8 cellular contexts compared by ENCODE assay signal in genomic region chr2:16665746-16666452, GRCh38. TPM values are rescaled to one million over a fixed set of nuclear protein-coding genes. Genes with fewer than 3 reads are reported as not detected.
A peak's percentile ranks its signal among the peaks of the same experiment; 100 is the strongest.
DNase-seq lines count a peak whose midpoint lies in the region; ATAC-seq, FAIRE-seq and TF ChIP-seq lines count a peak whose summit lies in the region.

CYRIA (minus strand) TSS chr2:16665834; CDS start chr2:16588119, 77,715 bp downstream.

- H3K36me3 ChIP-seq in BJ (ENCODE audit: control insufficient read depth, insufficient read depth, low read length) (no peaks in the 10 kb centered on the region), HepG2 (replicated peaks in 1 of 2; ENCODE audit: control insufficient read depth in 1 of 2, insufficient read depth in 2 of 2, low read length in 2 of 2) (no peaks in the 10 kb centered on the region)

- peak within 1 kb of the TSS; percentile 40 for H3K4me3 ChIP-seq in BJ (ENCODE audit: low read depth, low read length)
- H3K4me3 ChIP-seq in HepG2 (replicated peaks in 1 of 3; ENCODE audit: insufficient read depth in 1 of 3, low read depth in 2 of 3, low read length in 3 of 3): peak within 1 kb of the TSS in 2 of 3 experiments; percentile 13 to 58; a peak in 1 of 6 replicates

- TF ChIP-seq RAD21 in HepG2 (CRISPR knock-in tag; IDR thresholded peaks at IDR 0.05): no peak

- H3K27me3 ChIP-seq in BJ (ENCODE audit: control insufficient read depth, insufficient read depth, low read length) (peaks cover 3% of the 10 kb centered on the region), HepG2 (ENCODE audit: control insufficient read depth in 1 of 2, insufficient read depth in 2 of 2, low read length in 2 of 2) (peaks cover 6 to 42% of the 10 kb centered on the region in 2 experiments; a peak in 3 of 5 replicates)

- ATAC-seq in GM19467 (IDR thresholded peaks at IDR 0.05; ENCODE audit: unreplicated experiment) (peak; percentile 51), WTC11 (peak; percentile 68), HepG2 (peak; percentile 82)

- TF ChIP-seq EP300 in HepG2 (IDR thresholded peaks at IDR 0.05; ENCODE audit: low read depth in 2 of 2, low read length in 2 of 2): no peak
- no peak for TF ChIP-seq EP300 in HepG2 (CRISPR knock-in tag; IDR thresholded peaks at IDR 0.05; ENCODE audit: borderline replicate concordance)

- intact Hi-C loops in HepG2 (cut with micrococcal nuclease; ENCODE audit: unreplicated experiment): no loop called here

- no peak within 1 kb of the TSS for H2AFZ ChIP-seq in HepG2 (ENCODE audit: low read length)

- peaks cover 5% of the 10 kb centered on the region; the same call in 1 of the 2 replicates for H3K4me1 ChIP-seq in HepG2 (ENCODE audit: insufficient read depth, low read length)

- no peak within 1 kb of the TSS for H3K9ac ChIP-seq in HepG2 (ENCODE audit: insufficient read depth, low read depth, low read length)

- no TSS peak for BruUV-seq in HepG2 (replicated peaks; lab: Mats Ljungman, UMichigan)

- no peak within 1 kb of the TSS; the same call in 1 of the 2 replicates for H3K27ac Mint-ChIP-seq in WTC11

- CTCF ChIA-PET in BJ (lab: Yijun Ruan, JAX): interaction anchor here (1.2 kb wide), 1 partner anchor 11 kb away, joined by 3 read pairs; no protein-coding TSS in a partner anchor
- CTCF ChIA-PET in WTC11 (lab: Charles Lee): interaction anchor here (1.3 kb wide), 1 partner anchor 91 kb away, joined by 4 read pairs; no protein-coding TSS in a partner anchor
- CTCF ChIA-PET in HepG2 (lab: Yijun Ruan, JAX; ENCODE audit: low intra/inter-chr PET ratio, low total read pairs): no interaction called here

- peaks cover 39% of the 10 kb centered on the region for H3K4me1 Mint-ChIP-seq in WTC11

- no peak for FAIRE-seq in HepG2 (lab: Jason Lieb, UNC)

- H3K4me2 ChIP-seq in HepG2 (ENCODE audit: low read depth, low read length): peak within 1 kb of the TSS; percentile 71

- H3K9me3 ChIP-seq in HepG2 (ENCODE audit: low read length): no peaks in the 10 kb centered on the region

- POLR2A ChIA-PET in BJ (lab: Charles Lee) (no interaction called here), WTC11 (lab: Charles Lee) (no interaction called here), HepG2 (lab: Yijun Ruan, JAX) (no interaction called here)

- TF ChIP-seq CTCF in BJ (IDR thresholded peaks at IDR 0.05; ENCODE audit: insufficient read depth, low read depth, low read length) (no peak), WTC11 (IDR thresholded peaks at IDR 0.05) (no peak), HepG2 (CRISPR knock-in tag; IDR thresholded peaks at IDR 0.05) (no peak)

- in situ Hi-C loops in HepG2 (cut with HindIII; ENCODE audit: extremely low pct_ligation_motif_present, low pct_unique_long_range_greater_than_20kb): no loop called here

- TF ChIP-seq POLR2A in HepG2 (IDR thresholded peaks at IDR 0.05; ENCODE audit: insufficient read depth in 1 of 2, low read depth in 2 of 2, low read length in 2 of 2): no peak

- H3K27ac ChIP-seq in cingulate gyrus (ENCODE audit: low read depth, low read length): peak within 1 kb of the TSS; percentile 67
- no peak within 1 kb of the TSS for H3K27ac ChIP-seq in HepG2 (ENCODE audit: extremely low read length, insufficient read depth, low read length)

- H3K79me2 ChIP-seq in HepG2 (ENCODE audit: insufficient read depth, low read length): no peaks in the 10 kb centered on the region

- WGBS in HepG2 (ENCODE audit: low lambda C conversion rate): 18% methylated on average over 17 of the region's 54 CpGs

- no peaks in the 10 kb centered on the region for H3K36me3 Mint-ChIP-seq in WTC11

- peak within 1 kb of the TSS; percentile 87 for H3K4me3 Mint-ChIP-seq in WTC11

- H3K27me3 Mint-ChIP-seq in WTC11 (ENCODE audit: low read depth): peaks cover 24% of the 10 kb centered on the region

- DNase-seq in BJ (ENCODE audit: low read depth) (no peak), HT1080 (ENCODE audit: low read depth) (peak; percentile 32), WTC11 (ENCODE audit: low spot score) (peak; percentile 50), HepG2 (ENCODE audit: low spot score) (no peak), DMS79 treated with DMSO at 0.1 percent for 48 hours (lab: John Stamatoyannopoulos, UW) (no peak)
- peak; percentile 36 to 48 for DNase-seq in stimulated activated CD4-positive, alpha-beta T cell treated with anti-CD3 and anti-CD28 coated beads, Interleukin-2, amount 100 ng/mL, for 48 hours

- no peaks in the 10 kb centered on the region for H3K9me3 Mint-ChIP-seq in WTC11

- H4K20me1 ChIP-seq in HepG2 (ENCODE audit: insufficient read depth, low read length): peaks cover 4% of the 10 kb centered on the region; the same call in 1 of the 2 replicates

TF ChIP-seq in WTC11, 78 proteins besides CTCF, POLR2A, EP300 and RAD21:
- no peak for TF ChIP-seq ZNF423 (CRISPR knock-in tag; IDR thresholded peaks at IDR 0.05)

TF ChIP-seq in HepG2, 621 proteins besides CTCF, POLR2A, EP300 and RAD21 (continues in another document):
- no peak for TF ChIP-seq ZNF101 (CRISPR knock-in tag; IDR thresholded peaks at IDR 0.05; ENCODE audit: borderline replicate concordance, low read depth)
- no peak for TF ChIP-seq TCF7 (IDR thresholded peaks at IDR 0.05; ENCODE audit: low read depth)
- no peak for TF ChIP-seq TARDBP (CRISPR knock-in tag; IDR thresholded peaks at IDR 0.05)
- no peak for TF ChIP-seq CBX5 (CRISPR knock-in tag; IDR thresholded peaks at IDR 0.05; ENCODE audit: borderline replicate concordance)
- no peak for TF ChIP-seq SP4 (CRISPR knock-in tag; IDR thresholded peaks at IDR 0.05)
- TF ChIP-seq ZNF484 (CRISPR knock-in tag; IDR thresholded peaks at IDR 0.05; ENCODE audit: borderline replicate concordance, low read depth): no peak
- no peak for TF ChIP-seq NRL (CRISPR knock-in tag; IDR thresholded peaks at IDR 0.05; ENCODE audit: borderline replicate concordance)
- TF ChIP-seq ZNF207 (IDR thresholded peaks at IDR 0.05; ENCODE audit: borderline replicate concordance): no peak
- TF ChIP-seq MAX (IDR thresholded peaks at IDR 0.05): no peak
- no peak for TF ChIP-seq KLF13 (CRISPR knock-in tag; IDR thresholded peaks at IDR 0.05)
- no peak for TF ChIP-seq NFRKB (IDR thresholded peaks at IDR 0.05)
- TF ChIP-seq HNRNPLL (IDR thresholded peaks at IDR 0.05; ENCODE audit: low read depth, low read length, poor library complexity, severe bottlenecking): peak; percentile 31

RNA-seq across cellular contexts. Expression of gene CYRIA, which starts in this region (rescaled TPM):
- polyA plus RNA-seq in BJ (2011; rRNA removed) (not detected in 2 replicates), HepG2 (2011; rRNA removed) (0.09 TPM in 1 of 2 replicates, not detected in the other)
- polyA minus RNA-seq in BJ (2011; rRNA and poly(A)+ RNA removed): not detected in 2 replicates
- total RNA-seq in HT1080 (2014; rRNA removed; shearing (Covaris generic)): 6.1 and 11.1 TPM in 2 replicates
- 16.9 and 17.3 TPM in 2 replicates for polyA plus RNA-seq in HT1080 (2015; cell fraction: cytosol; rRNA removed)
- 21.6 and 21.8 TPM in 2 replicates for polyA plus RNA-seq in HT1080 (2015; cell fraction: nucleus; rRNA removed)
- total RNA-seq in WTC11 (2021) (6.2 to 8.3 TPM (median 7.1 TPM) in 3 replicates), HepG2 (2016; rRNA removed; fragmentation: Illumina TruSeq; extraction: Trizol) (not detected in 2 replicates)
- not detected in 2 replicates for total RNA-seq in HepG2 (2016; cell fraction: cytosol; rRNA removed; fragmentation: Illumina TruSeq; extraction: Trizol; ENCODE audit: low read depth)
- not detected in 2 replicates for total RNA-seq in HepG2 (2016; cell fraction: insoluble cytoplasmic fraction; rRNA removed; fragmentation: Illumina TruSeq; extraction: Trizol)
- not detected in 2 replicates for total RNA-seq in HepG2 (2016; cell fraction: membrane; rRNA removed; fragmentation: Illumina TruSeq; extraction: Trizol)
- total RNA-seq in HepG2 (2016; cell fraction: nucleus; rRNA removed; fragmentation: Illumina TruSeq; extraction: Trizol): not detected in 2 replicates
- polyA plus RNA-seq in HepG2 (2011; cell fraction: cytosol; rRNA removed): not detected in 2 replicates
- polyA plus RNA-seq in HepG2 (2011; cell fraction: nucleus; rRNA removed): 0.07 TPM in 1 of 2 replicates, not detected in the other
- polyA plus RNA-seq in HepG2 (2012): not detected in 2 replicates
- polyA plus RNA-seq in HepG2 (2016; cell fraction: cytosol; fragmentation: Illumina TruSeq; extraction: Trizol; ENCODE audit: low read depth): not detected in 2 replicates
- polyA plus RNA-seq in HepG2 (2016; cell fraction: insoluble cytoplasmic fraction; fragmentation: Illumina TruSeq; extraction: Trizol; ENCODE audit: low read depth): 0.12 TPM in 1 of 2 replicates, not detected in the other
- polyA plus RNA-seq in HepG2 (2016; cell fraction: membrane; fragmentation: Illumina TruSeq; extraction: Trizol; ENCODE audit: low read depth): not detected in 2 replicates
- not detected in 2 replicates for polyA plus RNA-seq in HepG2 (2016; cell fraction: nucleus; fragmentation: Illumina TruSeq; extraction: Trizol; ENCODE audit: insufficient read depth, low read depth)
- not detected in 2 replicates for polyA minus RNA-seq in HepG2 (2011; rRNA and poly(A)+ RNA removed; ENCODE audit: low replicate concordance)
- not detected in 2 replicates for polyA minus RNA-seq in HepG2 (2011; cell fraction: cytosol; rRNA and poly(A)+ RNA removed)
- polyA minus RNA-seq in HepG2 (2011; cell fraction: nucleus; rRNA and poly(A)+ RNA removed): not detected in 2 replicates

Comparison
In these comparisons a context has a peak if more than half of its experiments do, and no peak if none do; other contexts are left out.
1. Peak in ATAC-seq, H3K4me3 ChIP-seq and H3K4me2 ChIP-seq in HepG2; RNA of the gene not detected or under 1 TPM.
2. DNase-seq: peak in HT1080 (single experiment), WTC11 (single experiment) and stimulated activated CD4-positive, alpha-beta T cell treated with anti-CD3 and anti-CD28 coated beads, Interleukin-2, amount 100 ng/mL, for 48 hours (2 of 2); none in BJ (single experiment), HepG2 (single experiment) and DMS79 treated with DMSO at 0.1 percent for 48 hours (single experiment).
3. Peak in every context shown above with its lines, with median percentiles within 50 percentile points of each other: ATAC-seq.